ENCODE assay signal across 17 cellular contexts in genomic region chr9:125218621-125219020, GRCh38. TPM values are rescaled to one million over a fixed set of nuclear protein-coding genes. Genes with fewer than 3 reads are reported as not detected.
DNase-seq lines count a peak whose midpoint lies in the region; ATAC-seq and TF ChIP-seq lines count a peak whose summit lies in the region.
"Had no signal": no experiment of that assay in that cellular context is flagged by ENCODE, and none has a peak within 500 bp of the region (broad histone marks: within the 10 kb centered on the region; RNA-seq: fewer than 3 reads in every experiment).

No MANE protein-coding gene starts in this region.

- no peak for ATAC-seq in sciatic nerve
- ATAC-seq in HG02678 (IDR thresholded peaks at IDR 0.05; ENCODE audit: unreplicated experiment), result no peak

- no peak overlapping the region for H3K4me3 Mint-ChIP-seq in activated T-helper 1 cell treated with anti-CD3 and anti-CD28 coated beads, Interleukin-12 subunit alpha, Interleukin-12 subunit beta, Interleukin-2, Interleukin-4 antibody, amounts not matched to agents 30 ng/mL and 10 ng/mL and 1 ng/mL, durations not matched to agents 14 hours and 24 hours and 36 hours
- H3K4me3 Mint-ChIP-seq in neural crest cell, result no peak overlapping the region
- H3K4me3 Mint-ChIP-seq in Calu3 (ENCODE audit: low read depth, unreplicated experiment), result no peak overlapping the region
- H3K4me3 Mint-ChIP-seq: CD14-positive monocyte; CD4-positive, alpha-beta memory T cell; CD4-positive, CD25-positive, alpha-beta regulatory T cell; CD8-positive, alpha-beta memory T cell had no signal

- H3K4me1 Mint-ChIP-seq in activated T-helper 1 cell treated with anti-CD3 and anti-CD28 coated beads, Interleukin-12 subunit alpha, Interleukin-12 subunit beta, Interleukin-2, Interleukin-4 antibody, amounts not matched to agents 30 ng/mL and 10 ng/mL and 1 ng/mL, durations not matched to agents 14 hours and 24 hours and 36 hours (ENCODE audit: low read depth), result no peaks in the 10 kb centered on the region
- no peaks in the 10 kb centered on the region for H3K4me1 Mint-ChIP-seq in neural crest cell
- H3K4me1 Mint-ChIP-seq in Calu3 (ENCODE audit: low read depth, unreplicated experiment), result no peaks in the 10 kb centered on the region
- H3K4me1 Mint-ChIP-seq: CD14-positive monocyte had no signal

- TF ChIP-seq CTCF in neural crest cell (conservative IDR thresholded peaks at IDR 0.05) (no peak), Calu3 (IDR thresholded peaks at IDR 0.05; ENCODE audit: unreplicated experiment) (no peak)

- H3K9me3 Mint-ChIP-seq in activated T-helper 1 cell treated with anti-CD3 and anti-CD28 coated beads, Interleukin-12 subunit alpha, Interleukin-12 subunit beta, Interleukin-2, Interleukin-4 antibody, amounts not matched to agents 30 ng/mL and 10 ng/mL and 1 ng/mL, durations not matched to agents 14 hours and 24 hours and 36 hours, result no peaks in the 10 kb centered on the region
- H3K9me3 Mint-ChIP-seq in neural crest cell (no peaks in the 10 kb centered on the region), Calu3 (ENCODE audit: low read depth, unreplicated experiment) (no peaks in the 10 kb centered on the region)
- H3K9me3 Mint-ChIP-seq: CD4-positive, alpha-beta memory T cell; CD4-positive, CD25-positive, alpha-beta regulatory T cell; CD8-positive, alpha-beta memory T cell had no signal

- peak overlapping the region; percentile 62 for H3K27ac Mint-ChIP-seq in activated T-helper 1 cell treated with anti-CD3 and anti-CD28 coated beads, Interleukin-12 subunit alpha, Interleukin-12 subunit beta, Interleukin-2, Interleukin-4 antibody, amounts not matched to agents 30 ng/mL and 10 ng/mL and 1 ng/mL, durations not matched to agents 14 hours and 24 hours and 36 hours
- H3K27ac Mint-ChIP-seq in neural crest cell (ENCODE audit: unreplicated experiment), result peak overlapping the region; percentile 28
- H3K27ac Mint-ChIP-seq in Calu3 (ENCODE audit: unreplicated experiment), result no peak overlapping the region
- H3K27ac Mint-ChIP-seq: CD4-positive, CD25-positive, alpha-beta regulatory T cell had no signal

- no peak for DNase-seq in activated T-helper 1 cell treated with anti-CD3 and anti-CD28 coated beads, Interleukin-12 subunit alpha, Interleukin-12 subunit beta, Interleukin-2, Interleukin-4 antibody, amounts not matched to agents 30 ng/mL and 10 ng/mL and 1 ng/mL, durations not matched to agents 14 hours and 24 hours and 36 hours (ENCODE audit: low spot score)
- DNase-seq in neural crest cell (ENCODE audit: low read depth, low spot score) (no peak), sciatic nerve (ENCODE audit: low spot score) (peak; percentile 1), Calu3 (no peak), T-helper 9 cell (no peak)
- DNase-seq: 8988T; ACHN; BE2C; C1 segment of cervical spinal cord; CD4-positive, alpha-beta memory T cell; CD4-positive, CD25-positive, alpha-beta regulatory T cell; CD8-positive, alpha-beta memory T cell; COR-L47; DMS79 treated with DMSO at 0.1 percent for 48 hours; GF-D8 had no signal

- CTCF ChIA-PET in Calu3 (lab: Charles Lee), result no interaction called here

- peaks cover 24% of the 10 kb centered on the region for H3K36me3 Mint-ChIP-seq in activated T-helper 1 cell treated with anti-CD3 and anti-CD28 coated beads, Interleukin-12 subunit alpha, Interleukin-12 subunit beta, Interleukin-2, Interleukin-4 antibody, amounts not matched to agents 30 ng/mL and 10 ng/mL and 1 ng/mL, durations not matched to agents 14 hours and 24 hours and 36 hours (ENCODE audit: low read depth)
- peaks cover 5% of the 10 kb centered on the region for H3K36me3 Mint-ChIP-seq in neural crest cell (ENCODE audit: low read depth)
- no peaks in the 10 kb centered on the region for H3K36me3 Mint-ChIP-seq in Calu3 (ENCODE audit: insufficient read depth, unreplicated experiment)

- no peaks in the 10 kb centered on the region for H3K27me3 Mint-ChIP-seq in activated T-helper 1 cell treated with anti-CD3 and anti-CD28 coated beads, Interleukin-12 subunit alpha, Interleukin-12 subunit beta, Interleukin-2, Interleukin-4 antibody, amounts not matched to agents 30 ng/mL and 10 ng/mL and 1 ng/mL, durations not matched to agents 14 hours and 24 hours and 36 hours (ENCODE audit: insufficient read depth)
- H3K27me3 Mint-ChIP-seq in neural crest cell (ENCODE audit: low read depth), result no peaks in the 10 kb centered on the region
- H3K27me3 Mint-ChIP-seq in Calu3 (ENCODE audit: unreplicated experiment), result no peaks in the 10 kb centered on the region
- H3K27me3 Mint-ChIP-seq: CD4-positive, alpha-beta memory T cell; CD4-positive, CD25-positive, alpha-beta regulatory T cell had no signal

- no TSS peak for BruUV-seq in Calu3 (replicated peaks; lab: Mats Ljungman, UMichigan)

- intact Hi-C loops in activated T-helper 1 cell treated with anti-CD3 and anti-CD28 coated beads, Interleukin-12 subunit alpha, Interleukin-12 subunit beta, Interleukin-2, Interleukin-4 antibody, amounts not matched to agents 30 ng/mL and 10 ng/mL and 1 ng/mL, durations not matched to agents 14 hours and 24 hours and 36 hours (cut with micrococcal nuclease), result no loop called here
- intact Hi-C loops in sciatic nerve (cut with DNase I) (no loop called here), Calu3 (cut with micrococcal nuclease; ENCODE audit: unreplicated experiment) (no loop called here)

RNA-seq across cellular contexts. Expression of gene RABEPK, which starts 18.3 kb away (rescaled TPM):
- 32.8 and 33.1 TPM in 2 replicates for total RNA-seq in activated T-helper 1 cell treated with anti-CD3 and anti-CD28 coated beads, Interleukin-12 subunit alpha, Interleukin-12 subunit beta, Interleukin-2, Interleukin-4 antibody, amounts not matched to agents 30 ng/mL and 10 ng/mL and 1 ng/mL, durations not matched to agents 14 hours and 24 hours and 36 hours
- total RNA-seq in neural crest cell (26.6 and 27.5 TPM in 2 replicates), sciatic nerve (14.4 TPM), Calu3 (2022) (12.7 and 13.2 TPM in 2 replicates)

RNA-seq across cellular contexts. Expression of gene HSPA5, which starts 22.5 kb away (rescaled TPM):
- total RNA-seq in activated T-helper 1 cell treated with anti-CD3 and anti-CD28 coated beads, Interleukin-12 subunit alpha, Interleukin-12 subunit beta, Interleukin-2, Interleukin-4 antibody, amounts not matched to agents 30 ng/mL and 10 ng/mL and 1 ng/mL, durations not matched to agents 14 hours and 24 hours and 36 hours, result 242 and 243 TPM in 2 replicates
- total RNA-seq in neural crest cell (175 and 182 TPM in 2 replicates), sciatic nerve (172 TPM), Calu3 (2022) (256 and 259 TPM in 2 replicates)

RNA-seq across cellular contexts. Expression of gene PPP6C, which starts 29.0 kb away (rescaled TPM):
- total RNA-seq in activated T-helper 1 cell treated with anti-CD3 and anti-CD28 coated beads, Interleukin-12 subunit alpha, Interleukin-12 subunit beta, Interleukin-2, Interleukin-4 antibody, amounts not matched to agents 30 ng/mL and 10 ng/mL and 1 ng/mL, durations not matched to agents 14 hours and 24 hours and 36 hours, result 47.2 and 50.8 TPM in 2 replicates
- total RNA-seq in neural crest cell, result 45.3 and 46.2 TPM in 2 replicates
- 37.3 TPM for total RNA-seq in sciatic nerve
- 22.7 and 24.7 TPM in 2 replicates for total RNA-seq in Calu3 (2022)

RNA-seq across cellular contexts. Expression of gene GAPVD1, which starts 43.0 kb away (rescaled TPM):
- total RNA-seq in activated T-helper 1 cell treated with anti-CD3 and anti-CD28 coated beads, Interleukin-12 subunit alpha, Interleukin-12 subunit beta, Interleukin-2, Interleukin-4 antibody, amounts not matched to agents 30 ng/mL and 10 ng/mL and 1 ng/mL, durations not matched to agents 14 hours and 24 hours and 36 hours, result 53.6 and 56.8 TPM in 2 replicates
- 41.3 and 45.5 TPM in 2 replicates for total RNA-seq in neural crest cell
- total RNA-seq in sciatic nerve, result 73.3 TPM
- total RNA-seq in Calu3 (2022), result 28.7 and 32.6 TPM in 2 replicates
